ENCODE assay signal across 9 cellular contexts in the genomic region with DNA sequence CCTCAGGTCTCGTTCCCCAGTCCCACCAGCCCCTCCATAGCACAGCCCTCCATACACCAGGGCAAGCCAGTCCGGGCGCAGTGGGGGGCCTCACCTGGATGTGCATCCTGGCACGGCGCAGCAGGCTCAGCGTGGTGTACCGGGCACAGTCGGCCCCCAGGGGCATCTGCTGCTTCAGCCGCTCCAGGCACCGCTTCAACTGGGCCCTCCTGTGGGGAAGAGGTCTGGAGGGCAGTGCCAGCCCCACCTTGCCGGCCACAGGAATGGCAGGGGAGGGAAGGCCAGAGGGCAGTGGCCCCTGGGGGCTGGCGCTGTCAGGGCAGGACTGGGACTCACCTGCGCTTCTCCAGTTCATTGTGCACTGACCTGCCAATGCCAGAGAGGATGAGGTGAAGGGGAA. TPM values are rescaled to one million over a fixed set of nuclear protein-coding genes. Genes with fewer than 3 reads are reported as not detected.
DNase-seq lines count a peak whose midpoint lies in the region; ATAC-seq and TF ChIP-seq lines count a peak whose summit lies in the region.
"Had no signal": no experiment of that assay in that cellular context is flagged by ENCODE, and none has a peak within 500 bp of the region (broad histone marks: within the 10 kb centered on the region; RNA-seq: fewer than 3 reads in every experiment).

No MANE protein-coding gene starts in this region.

- no peaks in the 10 kb centered on the region for H3K9me3 ChIP-seq in transverse colon
- H3K9me3 ChIP-seq: testis had no signal

- no peak for ATAC-seq in activated naive CD8-positive, alpha-beta T cell treated with anti-CD3 and anti-CD28 coated beads, Interleukin-2, amount 50 U/mL, for 24 hours
- ATAC-seq in natural killer cell treated with Interleukin-12 subunit alpha and Interleukin-12 subunit beta and Interleukin-15 and Interleukin-18, amount 100 ng/mL, for 72 hours: no peak
- ATAC-seq in GM21737 (IDR thresholded peaks at IDR 0.05; ENCODE audit: unreplicated experiment): no peak

- no peak for TF ChIP-seq EP300 in transverse colon (IDR thresholded peaks at IDR 0.05; ENCODE audit: low read depth)

- intact Hi-C loops in transverse colon (cut with DNase I; ENCODE audit: low total_unique reads): loop anchor here (10.0 kb wide), 1 partner anchor 144 kb away; no protein-coding TSS in a partner anchor

- peaks cover 12% of the 10 kb centered on the region for H3K27me3 Mint-ChIP-seq in HFFc6 (ENCODE audit: insufficient read depth)
- H3K27me3 Mint-ChIP-seq in activated naive CD8-positive, alpha-beta T cell treated with anti-CD3 and anti-CD28 coated beads, Interleukin-2, amount 50 U/mL, for 24 hours: no peaks in the 10 kb centered on the region
- H3K27me3 Mint-ChIP-seq in natural killer cell treated with Interleukin-12 subunit alpha and Interleukin-12 subunit beta and Interleukin-15 and Interleukin-18, amount 100 ng/mL, for 72 hours: no peaks in the 10 kb centered on the region

- 98% methylated on average over 11 of the region's 13 CpGs; no CpG with 5 or more reads in 1 of the 2 donors for WGBS in transverse colon (ENCODE audit: low coverage in 1 of 2), 2 donors

- no peak overlapping the region; the same call in 1 of the 2 replicates for H3K27ac Mint-ChIP-seq in HFFc6
- H3K27ac Mint-ChIP-seq in activated naive CD8-positive, alpha-beta T cell treated with anti-CD3 and anti-CD28 coated beads, Interleukin-2, amount 50 U/mL, for 24 hours: peak overlapping the region; percentile 67
- peak overlapping the region; percentile 55 to 71 for H3K27ac Mint-ChIP-seq in natural killer cell treated with Interleukin-12 subunit alpha and Interleukin-12 subunit beta and Interleukin-15 and Interleukin-18, amount 100 ng/mL, for 72 hours

- DNase-seq in HFFc6 (no peak), transverse colon (no peak), RPMI8226 (no peak), T1000 (lab: John Stamatoyannopoulos, UW) (no peak)
- DNase-seq in activated naive CD8-positive, alpha-beta T cell treated with anti-CD3 and anti-CD28 coated beads, Interleukin-2, amount 50 U/mL, for 24 hours: no peak
- DNase-seq in natural killer cell treated with Interleukin-12 subunit alpha and Interleukin-12 subunit beta and Interleukin-15 and Interleukin-18, amount 100 ng/mL, for 72 hours (ENCODE audit: low spot score): no peak

- peaks cover 23% of the 10 kb centered on the region for H3K36me3 Mint-ChIP-seq in HFFc6 (ENCODE audit: low read depth)
- H3K36me3 Mint-ChIP-seq in activated naive CD8-positive, alpha-beta T cell treated with anti-CD3 and anti-CD28 coated beads, Interleukin-2, amount 50 U/mL, for 24 hours (ENCODE audit: low read depth): peaks cover 18% of the 10 kb centered on the region
- H3K36me3 Mint-ChIP-seq in natural killer cell treated with Interleukin-12 subunit alpha and Interleukin-12 subunit beta and Interleukin-15 and Interleukin-18, amount 100 ng/mL, for 72 hours: peaks cover 4% of the 10 kb centered on the region

- peak overlapping the region; percentile 87 for H3K27ac ChIP-seq in C4-2B
- H3K27ac ChIP-seq in transverse colon: peak overlapping the region in 2 of 4 donors; percentile 49 to 69
- H3K27ac ChIP-seq: testis had no signal

- H3K4me1 ChIP-seq in transverse colon: peaks cover 21 to 41% (median 29%) of the 10 kb centered on the region in 4 donors

- TF ChIP-seq CTCF in C4-2B (conservative IDR thresholded peaks at IDR 0.05): no peak
- TF ChIP-seq CTCF in HFFc6 (IDR thresholded peaks at IDR 0.05): no peak
- TF ChIP-seq CTCF in transverse colon (IDR thresholded peaks at IDR 0.05): no peak

- H3K36me3 ChIP-seq in transverse colon: no peaks in the 10 kb centered on the region

- H3K4me1 Mint-ChIP-seq in HFFc6 (ENCODE audit: low read depth): peaks cover 40% of the 10 kb centered on the region
- H3K4me1 Mint-ChIP-seq in activated naive CD8-positive, alpha-beta T cell treated with anti-CD3 and anti-CD28 coated beads, Interleukin-2, amount 50 U/mL, for 24 hours: peaks cover 43% of the 10 kb centered on the region
- peaks cover 46 to 47% of the 10 kb centered on the region in 2 donors for H3K4me1 Mint-ChIP-seq in natural killer cell treated with Interleukin-12 subunit alpha and Interleukin-12 subunit beta and Interleukin-15 and Interleukin-18, amount 100 ng/mL, for 72 hours (ENCODE audit: low read depth in 2 of 2)

- H3K9me3 Mint-ChIP-seq in HFFc6: no peaks in the 10 kb centered on the region
- no peaks in the 10 kb centered on the region for H3K9me3 Mint-ChIP-seq in activated naive CD8-positive, alpha-beta T cell treated with anti-CD3 and anti-CD28 coated beads, Interleukin-2, amount 50 U/mL, for 24 hours
- no peaks in the 10 kb centered on the region for H3K9me3 Mint-ChIP-seq in natural killer cell treated with Interleukin-12 subunit alpha and Interleukin-12 subunit beta and Interleukin-15 and Interleukin-18, amount 100 ng/mL, for 72 hours

- no peak overlapping the region for H3K4me3 ChIP-seq in transverse colon

- no peaks in the 10 kb centered on the region for H3K27me3 ChIP-seq in transverse colon
- H3K27me3 ChIP-seq: testis had no signal

- TF ChIP-seq POLR2A in transverse colon (IDR thresholded peaks at IDR 0.05): no peak

- in situ Hi-C loops in transverse colon (cut with MboI; ENCODE audit: low pct_ligation_motif_present in 1 of 4, low pct_unique_long_range_greater_than_20kb in 1 of 4, low sequenced_read_pairs in 3 of 4): loop anchor here in 1 of 4 donors (25.0 kb wide), 1 partner anchor 152 kb away; a partner anchor contains a TSS

- peak overlapping the region; percentile 90 for H3K4me3 Mint-ChIP-seq in HFFc6
- H3K4me3 Mint-ChIP-seq in activated naive CD8-positive, alpha-beta T cell treated with anti-CD3 and anti-CD28 coated beads, Interleukin-2, amount 50 U/mL, for 24 hours: peak overlapping the region; percentile 84
- peak overlapping the region; percentile 96 for H3K4me3 Mint-ChIP-seq in natural killer cell treated with Interleukin-12 subunit alpha and Interleukin-12 subunit beta and Interleukin-15 and Interleukin-18, amount 100 ng/mL, for 72 hours

RNA-seq across cellular contexts. Expression of a gene that starts 1.4 kb away (rescaled TPM):
- 10 to 100 TPM in 5 of 6 experiments, 1 to 10 TPM in 1; 7.7 to 17.0 (median 15.3) TPM for total RNA-seq in HFFc6 (2021; fragmentation: NEBNext Ultra II Directional; extraction: Animal tissue kit (Norgen Biotek cat#: 25700))
- total RNA-seq in natural killer cell treated with Interleukin-12 subunit alpha and Interleukin-12 subunit beta and Interleukin-15 and Interleukin-18, amount 100 ng/mL, for 72 hours: 10 to 100 TPM; 15.0 to 24.8 TPM
- total RNA-seq in transverse colon: 100 to 1,000 TPM in 1 of 4 donors, 10 to 100 TPM in 3; 10.8 to 257 (median 21.7) TPM

RNA-seq across cellular contexts. Expression of a gene that starts 6.7 kb away (rescaled TPM):
- total RNA-seq in HFFc6 (2021; fragmentation: NEBNext Ultra II Directional; extraction: Animal tissue kit (Norgen Biotek cat#: 25700)): 100 to 1,000 TPM; 182 to 225 (median 217) TPM
- 100 to 1,000 TPM; 310 to 360 TPM for total RNA-seq in natural killer cell treated with Interleukin-12 subunit alpha and Interleukin-12 subunit beta and Interleukin-15 and Interleukin-18, amount 100 ng/mL, for 72 hours
- 100 to 1,000 TPM in 3 of 4 donors, 10 to 100 TPM in 1; 52.1 to 192 (median 142) TPM for total RNA-seq in transverse colon

RNA-seq across cellular contexts. Expression of a gene that starts 6.8 kb away (rescaled TPM):
- total RNA-seq in HFFc6 (2021; fragmentation: NEBNext Ultra II Directional; extraction: Animal tissue kit (Norgen Biotek cat#: 25700)): 10 to 100 TPM; 23.3 to 31.4 (median 26.4) TPM
- 10 to 100 TPM; 44.2 to 49.8 TPM for total RNA-seq in natural killer cell treated with Interleukin-12 subunit alpha and Interleukin-12 subunit beta and Interleukin-15 and Interleukin-18, amount 100 ng/mL, for 72 hours
- total RNA-seq in transverse colon: 10 to 100 TPM; 38.2 to 68.1 (median 51.8) TPM

RNA-seq across cellular contexts. Expression of a gene that starts 41.1 kb away (rescaled TPM):
- 100 to 1,000 TPM; 153 to 169 (median 164) TPM for total RNA-seq in HFFc6 (2021; fragmentation: NEBNext Ultra II Directional; extraction: Animal tissue kit (Norgen Biotek cat#: 25700))
- total RNA-seq in natural killer cell treated with Interleukin-12 subunit alpha and Interleukin-12 subunit beta and Interleukin-15 and Interleukin-18, amount 100 ng/mL, for 72 hours: 100 to 1,000 TPM; 136 to 150 TPM
- total RNA-seq in transverse colon: 100 to 1,000 TPM; 236 to 322 (median 293) TPM

RNA-seq across cellular contexts. Expression of a gene that starts 47.4 kb away (rescaled TPM):
- total RNA-seq in HFFc6 (2021; fragmentation: NEBNext Ultra II Directional; extraction: Animal tissue kit (Norgen Biotek cat#: 25700)): 1 to 10 TPM; 1.0 to 2.2 (median 1.2) TPM
- 10 to 100 TPM; 26.5 to 45.4 TPM for total RNA-seq in natural killer cell treated with Interleukin-12 subunit alpha and Interleukin-12 subunit beta and Interleukin-15 and Interleukin-18, amount 100 ng/mL, for 72 hours
- 10 to 100 TPM; 16.5 to 49.6 (median 24.4) TPM for total RNA-seq in transverse colon
